29 cellular contexts compared by ENCODE assay signal in the genomic region with DNA sequence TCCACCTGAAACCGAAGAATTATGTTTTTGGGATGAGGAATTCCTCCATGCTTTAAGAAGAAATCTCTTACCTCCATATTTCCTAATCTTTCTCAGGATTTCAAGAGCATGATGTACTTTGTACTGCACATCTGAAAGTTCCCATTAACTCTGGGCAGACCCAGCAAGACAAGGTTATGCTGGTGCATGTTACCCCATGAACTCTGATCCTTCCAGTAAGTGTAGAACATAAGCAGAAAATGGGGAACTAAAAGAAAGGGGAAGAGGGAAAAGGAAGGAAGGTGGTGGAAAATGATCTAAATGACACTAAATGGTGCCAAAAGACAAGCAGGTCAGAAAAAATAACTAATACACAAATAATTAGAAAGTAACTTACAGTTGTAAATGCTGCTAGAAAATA. TPM values are rescaled to one million over a fixed set of nuclear protein-coding genes. Genes with fewer than 3 reads are reported as not detected.
DNase-seq lines count a peak whose midpoint lies in the region; ATAC-seq, FAIRE-seq and TF ChIP-seq lines count a peak whose summit lies in the region.
"Had no signal": no experiment of that assay in that cellular context is flagged by ENCODE, and none has a peak within 500 bp of the region (broad histone marks: within the 10 kb centered on the region; RNA-seq: fewer than 3 reads in every experiment).

No MANE protein-coding gene starts in this region.

- H3K9ac ChIP-seq in K562 (ENCODE audit: insufficient read depth in 1 of 2, low read depth in 2 of 2, low read length in 2 of 2), result no peak overlapping the region

- peak overlapping the region; percentile 17; the same call in 1 of the 3 replicates for H3K27ac ChIP-seq in K562 (ENCODE audit: extremely low read depth, low read depth, low read length)
- H3K27ac ChIP-seq: breast epithelium, coronary artery, prostate gland, thyroid gland, VCaP had no signal

- WGBS in K562 (ENCODE audit: insufficient coverage, low coverage, missing lambda C conversion rate), result 96% methylated on average over 1 of the region's 1 CpG

- TF ChIP-seq RAD21 in K562 (CRISPR knock-in tag; conservative IDR thresholded peaks at IDR 0.05 in 1 of 2, IDR thresholded peaks at IDR 0.05 in 1 of 2), result no peak

- TF ChIP-seq POLR2A in NB4 (IDR thresholded peaks at IDR 0.05; ENCODE audit: extremely low read depth, insufficient read length) (no peak), K562 (conservative IDR thresholded peaks at IDR 0.05) (no peak)

- no TSS peak for BruUV-seq in K562 (replicated peaks; lab: Mats Ljungman, UMichigan)

- FAIRE-seq in K562 (lab: Jason Lieb, UNC), result no peak
- FAIRE-seq: endometrium, GM12892 had no signal

- intact Hi-C loops in K562 (cut with micrococcal nuclease), result loop anchor here (5.0 to 10.0 kb wide), 2 partner anchors 101 to 133 kb away; no protein-coding TSS in a partner anchor
- intact Hi-C loops in posterior cingulate gyrus (cut with DNase I), result loop anchor here (5.0 kb wide), 1 partner anchor 133 kb away; no protein-coding TSS in a partner anchor

- no peaks in the 10 kb centered on the region for H3K9me3 ChIP-seq in K562 (replicated peaks; ENCODE audit: control insufficient read depth, insufficient read depth, low read depth, low read length)
- H3K9me3 ChIP-seq: breast epithelium, heart left ventricle, prostate gland, thyroid gland had no signal

- in situ Hi-C loops in K562 (cut with MboI), result no loop called here

- H3K4me3 Mint-ChIP-seq in mesothelial cell of epicardium, result no peak overlapping the region
- no peak overlapping the region for H3K4me3 Mint-ChIP-seq in activated T-cell treated with anti-CD3 and anti-CD28 coated beads, Interleukin-2, amount 50 U/mL, for 24 hours
- H3K4me3 Mint-ChIP-seq: CD8-positive, alpha-beta memory T cell; immature natural killer cell; nephron had no signal

- H3K9me1 ChIP-seq in K562 (ENCODE audit: control insufficient read depth, insufficient read depth, low read length), result no peaks in the 10 kb centered on the region

- no peak overlapping the region for H3K4me2 ChIP-seq in K562 (ENCODE audit: insufficient read depth, low read length)
- H3K4me2 ChIP-seq: smooth muscle cell had no signal

- H3K4me1 ChIP-seq in K562 (replicated peaks in 1 of 2; ENCODE audit: control insufficient read depth in 2 of 2, insufficient read depth in 2 of 2, low read length in 2 of 2), result no peaks in the 10 kb centered on the region; a peak in 1 of 5 replicates
- H3K4me1 ChIP-seq: breast epithelium, prostate gland, thyroid gland had no signal

- no peaks in the 10 kb centered on the region for H4K20me1 ChIP-seq in K562 (replicated peaks; ENCODE audit: control insufficient read depth, insufficient read depth, low read length)

- H3K9me3 Mint-ChIP-seq in mesothelial cell of epicardium, result no peaks in the 10 kb centered on the region
- no peaks in the 10 kb centered on the region for H3K9me3 Mint-ChIP-seq in activated T-cell treated with anti-CD3 and anti-CD28 coated beads, Interleukin-2, amount 50 U/mL, for 24 hours
- H3K9me3 Mint-ChIP-seq: CD8-positive, alpha-beta memory T cell; immature natural killer cell; nephron had no signal

- no peak for TF ChIP-seq CTCF in NB4 (IDR thresholded peaks at IDR 0.05; ENCODE audit: low read depth, low read length)
- TF ChIP-seq CTCF in K562 (IDR thresholded peaks at IDR 0.05 in 2 of 3, conservative IDR thresholded peaks at IDR 0.05 in 1 of 3; ENCODE audit: insufficient read depth in 2 of 3, low read depth in 1 of 3, low read length in 3 of 3), result no peak
- TF ChIP-seq CTCF in mesothelial cell of epicardium (IDR thresholded peaks at IDR 0.05; ENCODE audit: unreplicated experiment), result no peak
- no peak for TF ChIP-seq CTCF in omental fat pad (IDR thresholded peaks at IDR 0.05)

- H2AFZ ChIP-seq in K562 (ENCODE audit: low read depth, low read length), result no peak overlapping the region

- CTCF ChIA-PET in K562 (lab: Yijun Ruan, JAX; ENCODE audit: low intra/inter-chr PET ratio), result no interaction called here

- H3K79me2 ChIP-seq in K562 (ENCODE audit: control insufficient read depth, insufficient read depth, low read length), result peaks cover 4% of the 10 kb centered on the region; the same call in 1 of the 3 replicates

- H3K36me3 Mint-ChIP-seq in mesothelial cell of epicardium, result peaks cover 3% of the 10 kb centered on the region
- peaks cover 15% of the 10 kb centered on the region for H3K36me3 Mint-ChIP-seq in activated T-cell treated with anti-CD3 and anti-CD28 coated beads, Interleukin-2, amount 50 U/mL, for 24 hours (ENCODE audit: low read depth)

- H3K27ac Mint-ChIP-seq in mesothelial cell of epicardium, result peak overlapping the region; percentile 6
- H3K27ac Mint-ChIP-seq in activated T-cell treated with anti-CD3 and anti-CD28 coated beads, Interleukin-2, amount 50 U/mL, for 24 hours, result no peak overlapping the region
- H3K27ac Mint-ChIP-seq: nephron had no signal

- peaks cover 10% of the 10 kb centered on the region for H3K4me1 Mint-ChIP-seq in mesothelial cell of epicardium
- no peaks in the 10 kb centered on the region for H3K4me1 Mint-ChIP-seq in activated T-cell treated with anti-CD3 and anti-CD28 coated beads, Interleukin-2, amount 50 U/mL, for 24 hours (ENCODE audit: low read depth)

- ATAC-seq in K562, result no peak
- no peak for ATAC-seq in omental fat pad (ENCODE audit: low FRiP score)
- ATAC-seq: stimulated activated naive CD8-positive, alpha-beta T cell treated with anti-CD3 and anti-CD28 coated beads, Interleukin-15, Interleukin-2, amounts not matched to agents 100 U/mL and 50 U/mL, for 24 hours had no signal

- POLR2A ChIA-PET in K562 (lab: Yijun Ruan, JAX), result no interaction called here

- peaks cover 20% of the 10 kb centered on the region for H3K36me3 ChIP-seq in K562 (ENCODE audit: control insufficient read depth, insufficient read depth, low read length)
- H3K36me3 ChIP-seq: breast epithelium, prostate gland, thyroid gland had no signal

- no peaks in the 10 kb centered on the region for H3K27me3 Mint-ChIP-seq in mesothelial cell of epicardium (ENCODE audit: low read depth)
- H3K27me3 Mint-ChIP-seq in activated T-cell treated with anti-CD3 and anti-CD28 coated beads, Interleukin-2, amount 50 U/mL, for 24 hours, result no peaks in the 10 kb centered on the region
- H3K27me3 Mint-ChIP-seq: CD8-positive, alpha-beta memory T cell had no signal

- H3K4me3 ChIP-seq in NB4 (ENCODE audit: low read depth, low read length) (no peak overlapping the region), K562 (no peak overlapping the region)
- H3K4me3 ChIP-seq: breast epithelium, coronary artery, heart left ventricle, prostate gland, smooth muscle cell, thyroid gland had no signal

- no peak for TF ChIP-seq EP300 in K562 (IDR thresholded peaks at IDR 0.05; ENCODE audit: low read length)

- DNase-seq in GF-D8 (lab: John Stamatoyannopoulos, UW) (peak; percentile 81), NB4 (ENCODE audit: low read depth) (peak; percentile 44), K562 (ENCODE audit: extremely low read depth in 1 of 4, low spot score in 3 of 4) (no peak), mesothelial cell of epicardium (ENCODE audit: low spot score in 2 of 2, unreplicated experiment in 2 of 2) (no peak), omental fat pad (ENCODE audit: low spot score) (no peak), posterior cingulate gyrus (no peak), retina (no peak)
- DNase-seq in activated T-cell treated with anti-CD3 and anti-CD28 coated beads, Interleukin-2, amount 50 U/mL, for 24 hours, result no peak
- DNase-seq: activated CD4-positive, alpha-beta T cell treated with anti-CD3 and anti-CD28 coated beads, Interleukin-2, amount 50 U/mL, for 4 hours; activated CD8-positive, alpha-beta memory T cell treated with anti-CD3 and anti-CD28 coated beads, Interleukin-2, amount 50 U/mL, for 48 hours; activated gamma-delta T cell; CD8-positive, alpha-beta memory T cell; DMS53; heart left ventricle; immature natural killer cell; NCI-H1105; NCI-H510A; stimulated activated CD4-positive, alpha-beta T cell treated with anti-CD3 and anti-CD28 coated beads, Interleukin-4, amount 100 ng/mL, for 1 hour; stimulated activated naive CD8-positive, alpha-beta T cell treated with anti-CD3 and anti-CD28 coated beads, Interleukin-15, Interleukin-2, amounts not matched to agents 100 U/mL and 50 U/mL, for 24 hours; T-helper 1 cell; thyroid gland had no signal

- no peaks in the 10 kb centered on the region for H3K27me3 ChIP-seq in K562 (ENCODE audit: control insufficient read depth in 2 of 2, insufficient read depth in 2 of 2, low read length in 2 of 2)
- H3K27me3 ChIP-seq: breast epithelium, heart left ventricle, thyroid gland had no signal

TF ChIP-seq in K562, 482 proteins besides CTCF, POLR2A, EP300 and RAD21 (continues in another document):
- peak; percentile 23; the same call in 1 of the 2 replicates for TF ChIP-seq SPI1 (IDR thresholded peaks at IDR 0.05; ENCODE audit: borderline replicate concordance, low read depth, low read length)

RNA-seq across cellular contexts. Expression of a gene that starts 50.7 kb away (rescaled TPM):
- 8.8 and 32.4 TPM in 2 replicates for total RNA-seq in K562 (2011; cell fraction: chromatin; rRNA removed; ENCODE audit: low replicate concordance)
- total RNA-seq in K562 (2011; cell fraction: nucleolus; rRNA removed), result 3.0 and 5.8 TPM in 2 replicates
- 12.8 and 26.0 TPM in 2 replicates for total RNA-seq in K562 (2011; cell fraction: nucleoplasm; rRNA removed)
- total RNA-seq in K562 (2014; rRNA removed), result 12.8 and 13.4 TPM in 2 replicates
- total RNA-seq in K562 (2014; rRNA removed; fragmentation: Illumina TruSeq; extraction: Trizol), result 23.6 and 30.9 TPM in 2 replicates
- total RNA-seq in K562 (2015; rRNA removed; fragmentation: Illumina TruSeq; extraction: Trizol), result 18.1 and 20.0 TPM in 2 replicates
- 26.4 and 29.1 TPM in 2 replicates for total RNA-seq in K562 (2021)
- 24.2 and 31.2 TPM in 2 replicates for polyA plus RNA-seq in K562 (2011; rRNA removed)
- 11.4 and 12.9 TPM in 2 replicates for polyA plus RNA-seq in K562 (2011; cell fraction: cytosol; rRNA removed)
- polyA plus RNA-seq in K562 (2011; cell fraction: nucleus; rRNA removed), result 14.0 and 19.6 TPM in 2 replicates
- polyA plus RNA-seq in K562 (2012), result 13.4 and 16.0 TPM in 2 replicates
- polyA plus RNA-seq in K562 (2014; fragmentation: Illumina TruSeq; extraction: Trizol), result 19.2 and 22.4 TPM in 2 replicates
- polyA plus RNA-seq in K562 (2014; fragmentation: Nextera tagmentation; extraction: Ambion mirVana), result 1 to 10 TPM; 1.3 to 1.6 TPM
- polyA plus RNA-seq in K562 (2014; rRNA removed), result 11.4 and 12.8 TPM in 2 replicates
- 82.1 and 87.5 TPM in 2 replicates for polyA minus RNA-seq in K562 (2011; rRNA and poly(A)+ RNA removed)
- 19.7 and 28.7 TPM in 2 replicates for polyA minus RNA-seq in K562 (2011; cell fraction: cytosol; rRNA and poly(A)+ RNA removed)
- 9.0 and 18.2 TPM in 2 replicates for polyA minus RNA-seq in K562 (2011; cell fraction: nucleus; rRNA and poly(A)+ RNA removed)
- total RNA-seq in mesothelial cell of epicardium, result 24.9 to 26.6 TPM (median 25.7 TPM) in 3 replicates
- total RNA-seq in omental fat pad, result 10 to 100 TPM; 16.7 to 26.8 (median 21.3) TPM

Comparison
In these comparisons a context has a peak if more than half of its experiments do, and no peak if none do; other contexts are left out.
1. DNase-seq: peak in GF-D8 (single experiment) and NB4 (single experiment); none in K562 (0 of 4), mesothelial cell of epicardium (0 of 2), omental fat pad (single experiment), activated T-cell treated with anti-CD3 and anti-CD28 coated beads, Interleukin-2, amount 50 U/mL, for 24 hours (single experiment), posterior cingulate gyrus (0 of 10) and retina (single experiment).